ENCODE assay signal across 13 cellular contexts in the genomic region with DNA sequence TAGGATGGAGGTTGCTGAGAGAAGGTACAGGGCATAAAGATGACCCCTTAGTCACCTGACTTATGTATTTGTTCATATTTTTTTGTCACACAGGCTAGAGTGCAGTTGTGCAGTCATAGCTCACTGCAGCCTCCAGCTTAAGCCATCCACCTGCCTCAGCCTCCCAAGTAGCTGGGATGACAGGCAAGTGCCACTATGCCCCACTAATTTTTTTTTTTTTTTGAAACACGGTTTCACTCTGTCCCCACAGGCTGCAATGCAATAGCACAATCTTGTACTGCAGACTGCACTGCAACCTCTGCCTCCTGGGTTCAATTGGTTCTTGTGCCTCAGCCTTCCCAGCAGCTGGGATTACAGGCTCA. TPM values are rescaled to one million over a fixed set of nuclear protein-coding genes. Genes with fewer than 3 reads are reported as not detected.
DNase-seq lines count a peak whose midpoint lies in the region; ATAC-seq, FAIRE-seq and TF ChIP-seq lines count a peak whose summit lies in the region.
"Had no signal": no experiment of that assay in that cellular context is flagged by ENCODE, and none has a peak within 500 bp of the region (broad histone marks: within the 10 kb centered on the region; RNA-seq: fewer than 3 reads in every experiment).

No MANE protein-coding gene starts in this region.

- peaks cover 8% of the 10 kb centered on the region for H3K27me3 Mint-ChIP-seq in CD4-positive, CD25-positive, alpha-beta regulatory T cell
- H3K27me3 Mint-ChIP-seq in IgD-negative memory B cell, result no peaks in the 10 kb centered on the region
- peaks cover 14% of the 10 kb centered on the region for H3K27me3 Mint-ChIP-seq in brain
- H3K27me3 Mint-ChIP-seq in nephron progenitor cell (ENCODE audit: low read depth, poor library complexity), result peaks cover 17% of the 10 kb centered on the region

- no peak for TF ChIP-seq POLR2A in H54 (IDR thresholded peaks at IDR 0.05; ENCODE audit: low read depth, low read length)

- no peaks in the 10 kb centered on the region for H3K27me3 ChIP-seq in CD4-positive, CD25-positive, alpha-beta regulatory T cell (ENCODE audit: control insufficient read depth, insufficient read depth, low read length)
- H3K27me3 ChIP-seq in left lung, result no peaks in the 10 kb centered on the region
- no peaks in the 10 kb centered on the region for H3K27me3 ChIP-seq in foreskin keratinocyte

- H3K27ac Mint-ChIP-seq in CD4-positive, CD25-positive, alpha-beta regulatory T cell, result peak overlapping the region in 2 of 3 donors; percentile 80 to 85
- peak overlapping the region in 1 of 3 donors; percentile 69 for H3K27ac Mint-ChIP-seq in IgD-negative memory B cell
- H3K27ac Mint-ChIP-seq in brain, result peak overlapping the region; percentile 85 to 93 (median 90)
- no peak overlapping the region for H3K27ac Mint-ChIP-seq in nephron progenitor cell

- H3K9me3 ChIP-seq in CD4-positive, CD25-positive, alpha-beta regulatory T cell (ENCODE audit: control insufficient read depth in 2 of 2, low read length in 2 of 2), result no peaks in the 10 kb centered on the region
- H3K9me3 ChIP-seq in left lung, result no peaks in the 10 kb centered on the region

- peaks cover 37% of the 10 kb centered on the region for H3K4me1 ChIP-seq in CD4-positive, CD25-positive, alpha-beta regulatory T cell (ENCODE audit: control insufficient read depth, insufficient read depth, low read length, poor library complexity, severe bottlenecking)
- H3K4me1 ChIP-seq in left lung (peaks cover 5 to 39% of the 10 kb centered on the region in 2 donors), foreskin keratinocyte (peaks cover 9% of the 10 kb centered on the region)

- H3K4me3 ChIP-seq in CD4-positive, CD25-positive, alpha-beta regulatory T cell (ENCODE audit: low read depth, low read length), result no peak overlapping the region
- peak overlapping the region in 1 of 2 donors; percentile 96 for H3K4me3 ChIP-seq in left lung

- no peak for ATAC-seq in CD4-positive, CD25-positive, alpha-beta regulatory T cell (ENCODE audit: low read depth in 2 of 2)
- ATAC-seq in left lung, result no peak
- ATAC-seq in HG03432 (IDR thresholded peaks at IDR 0.05; ENCODE audit: unreplicated experiment), result no peak
- ATAC-seq in foreskin keratinocyte, result no peak

- H3K27ac ChIP-seq in CD4-positive, CD25-positive, alpha-beta regulatory T cell (ENCODE audit: insufficient read depth, low read length, poor library complexity, severe bottlenecking), result no peak overlapping the region
- H3K27ac ChIP-seq in left lung (no peak overlapping the region), foreskin keratinocyte (no peak overlapping the region)

- H3K4me3 Mint-ChIP-seq in CD4-positive, CD25-positive, alpha-beta regulatory T cell, result peak overlapping the region; percentile 83 to 97 (median 84)
- peak overlapping the region in 3 of 4 donors; percentile 78 to 90 (median 81) for H3K4me3 Mint-ChIP-seq in IgD-negative memory B cell
- peak overlapping the region; percentile 84 to 100 (median 87) for H3K4me3 Mint-ChIP-seq in brain
- peak overlapping the region; percentile 81 for H3K4me3 Mint-ChIP-seq in nephron progenitor cell

- H3K9me3 Mint-ChIP-seq in CD4-positive, CD25-positive, alpha-beta regulatory T cell, result no peaks in the 10 kb centered on the region
- H3K9me3 Mint-ChIP-seq in IgD-negative memory B cell (no peaks in the 10 kb centered on the region), brain (peaks cover 0 to 2% (median 0%) of the 10 kb centered on the region in 5 experiments), nephron progenitor cell (no peaks in the 10 kb centered on the region)

- TF ChIP-seq CTCF in brain (conservative IDR thresholded peaks at IDR 0.05) (no peak), nephron progenitor cell (IDR thresholded peaks at IDR 0.05) (no peak), left lung (IDR thresholded peaks at IDR 0.05) (no peak), foreskin keratinocyte (conservative IDR thresholded peaks at IDR 0.05) (no peak)

- H3K4me1 Mint-ChIP-seq in CD4-positive, CD25-positive, alpha-beta regulatory T cell, result peaks cover 0 to 44% (median 26%) of the 10 kb centered on the region in 4 donors
- peaks cover 24 to 25% (median 24%) of the 10 kb centered on the region in 3 donors for H3K4me1 Mint-ChIP-seq in IgD-negative memory B cell
- H3K4me1 Mint-ChIP-seq in brain, result peaks cover 56% of the 10 kb centered on the region
- peaks cover 38% of the 10 kb centered on the region for H3K4me1 Mint-ChIP-seq in nephron progenitor cell

- no peaks in the 10 kb centered on the region for H3K36me3 ChIP-seq in CD4-positive, CD25-positive, alpha-beta regulatory T cell (ENCODE audit: control insufficient read depth, insufficient read depth, low read length)
- no peaks in the 10 kb centered on the region for H3K36me3 ChIP-seq in left lung

- peak in 1 of 3 donors; percentile 11 for DNase-seq in CD4-positive, CD25-positive, alpha-beta regulatory T cell
- DNase-seq in nephron progenitor cell (no peak), H54 (ENCODE audit: insufficient read length, low spot score) (no peak), left lung (no peak), foreskin keratinocyte (no peak)
- DNase-seq: activated CD4-positive, CD25-positive, alpha-beta regulatory T cell treated with anti-CD3 and anti-CD28 coated beads, Interleukin-2, amount 50 U/mL, for 72 hours; aorta; KG1; NCI-H226; stimulated activated CD4-positive, alpha-beta T cell treated with anti-CD3 and anti-CD28 coated beads, Interleukin-1b, Interleukin-23, amount 100 ng/mL, for 48 hours had no signal

- no peaks in the 10 kb centered on the region for H3K36me3 Mint-ChIP-seq in CD4-positive, CD25-positive, alpha-beta regulatory T cell
- H3K36me3 Mint-ChIP-seq in IgD-negative memory B cell (peaks cover 2% of the 10 kb centered on the region), brain (no peaks in the 10 kb centered on the region), nephron progenitor cell (ENCODE audit: low read depth) (peaks cover 9% of the 10 kb centered on the region)

- no peak for FAIRE-seq in H54 (lab: Jason Lieb, UNC)

- intact Hi-C loops in left lung (cut with DNase I), result no loop called here

RNA-seq across cellular contexts. Expression of a gene that starts 1.8 kb away (rescaled TPM):
- 4.0 TPM for total RNA-seq in CD4-positive, CD25-positive, alpha-beta regulatory T cell
- 1 to 10 TPM; 1.6 to 3.8 (median 2.3) TPM for polyA plus RNA-seq in CD4-positive, CD25-positive, alpha-beta regulatory T cell
- 1.4 TPM for polyA plus RNA-seq in IgD-negative memory B cell
- polyA plus RNA-seq in brain (ENCODE audit: insufficient read depth, low read depth, low replicate concordance), result 4.7 TPM
- total RNA-seq in left lung, result 1 to 10 TPM; 2.1 to 2.8 TPM
- total RNA-seq in foreskin keratinocyte, result 1.3 and 1.4 TPM in 2 replicates
- 1.1 and 1.7 TPM in 2 replicates for polyA plus RNA-seq in foreskin keratinocyte

RNA-seq across cellular contexts. Expression of a gene that starts 9.1 kb away (rescaled TPM):
- 20.7 TPM for total RNA-seq in CD4-positive, CD25-positive, alpha-beta regulatory T cell
- 10 to 100 TPM; 14.1 to 20.6 (median 17.6) TPM for polyA plus RNA-seq in CD4-positive, CD25-positive, alpha-beta regulatory T cell
- 4.5 TPM for polyA plus RNA-seq in IgD-negative memory B cell
- polyA plus RNA-seq in brain (ENCODE audit: insufficient read depth, low read depth, low replicate concordance), result 19.5 TPM
- 10 to 100 TPM; 15.1 to 19.4 TPM for total RNA-seq in left lung
- 10.9 and 13.0 TPM in 2 replicates for total RNA-seq in foreskin keratinocyte
- 11.7 and 12.1 TPM in 2 replicates for polyA plus RNA-seq in foreskin keratinocyte

RNA-seq across cellular contexts. Expression of a gene that starts 9.4 kb away (rescaled TPM):
- total RNA-seq in CD4-positive, CD25-positive, alpha-beta regulatory T cell, result 47.1 TPM
- 10 to 100 TPM; 17.9 to 24.5 (median 21.9) TPM for polyA plus RNA-seq in CD4-positive, CD25-positive, alpha-beta regulatory T cell
- polyA plus RNA-seq in IgD-negative memory B cell (31.5 TPM), brain (ENCODE audit: insufficient read depth, low read depth, low replicate concordance) (124 TPM), foreskin keratinocyte (47.4 and 50.8 TPM in 2 replicates)
- total RNA-seq in left lung (10 to 100 TPM; 43.5 to 45.3 TPM), foreskin keratinocyte (42.7 and 44.0 TPM in 2 replicates)

RNA-seq across cellular contexts. Expression of a gene that starts 20.1 kb away (rescaled TPM):
- 136 TPM for total RNA-seq in CD4-positive, CD25-positive, alpha-beta regulatory T cell
- polyA plus RNA-seq in CD4-positive, CD25-positive, alpha-beta regulatory T cell, result 100 to 1,000 TPM; 450 to 474 (median 465) TPM
- 443 TPM for polyA plus RNA-seq in IgD-negative memory B cell
- polyA plus RNA-seq in brain (ENCODE audit: insufficient read depth, low read depth, low replicate concordance), result 215 TPM
- total RNA-seq in left lung, result 100 to 1,000 TPM; 103 to 120 TPM
- total RNA-seq in foreskin keratinocyte, result 121 and 131 TPM in 2 replicates
- 196 and 202 TPM in 2 replicates for polyA plus RNA-seq in foreskin keratinocyte

RNA-seq across cellular contexts. Expression of a gene that starts 27.1 kb away (rescaled TPM):
- 5.6 TPM for total RNA-seq in CD4-positive, CD25-positive, alpha-beta regulatory T cell
- 1 to 10 TPM; 2.6 to 6.4 (median 4.3) TPM for polyA plus RNA-seq in CD4-positive, CD25-positive, alpha-beta regulatory T cell
- polyA plus RNA-seq in IgD-negative memory B cell (4.5 TPM), brain (ENCODE audit: insufficient read depth, low read depth, low replicate concordance) (27.2 TPM), foreskin keratinocyte (21.2 and 23.9 TPM in 2 replicates)
- total RNA-seq in left lung (10 to 100 TPM; 16.7 to 18.2 TPM), foreskin keratinocyte (20.0 and 20.2 TPM in 2 replicates)
